ENCODE assay signal across 8 cellular contexts in genomic region chr11:61871158-61871597, GRCh38. TPM values are rescaled to one million over a fixed set of nuclear protein-coding genes. Genes with fewer than 3 reads are reported as not detected.
DNase-seq lines count a peak whose midpoint lies in the region; ATAC-seq and TF ChIP-seq lines count a peak whose summit lies in the region.

No MANE protein-coding gene starts in this region.

- peak; percentile 95 for ATAC-seq in activated CD8-positive, alpha-beta memory T cell treated with anti-CD3 and anti-CD28 coated beads, Interleukin-2, amount 10 ng/mL, durations not matched to agents 7 days and 5 days

- DNase-seq in AG09309 (ENCODE audit: low read depth) (peak; percentile 43), GM19238 (ENCODE audit: insufficient read length, low spot score) (peak; percentile 75), HT1080 (ENCODE audit: low read depth) (peak; percentile 76), NOMO-1 treated with DMSO at 0.1 percent for 48 hours (lab: John Stamatoyannopoulos, UW; ENCODE audit: unreplicated experiment) (peak; percentile 41), epithelial cell of esophagus (ENCODE audit: low read depth) (peak; percentile 84), middle frontal gyrus (ENCODE audit: extremely low spot score, low spot score) (peak; percentile 60)
- DNase-seq in activated CD8-positive, alpha-beta memory T cell treated with anti-CD3 and anti-CD28 coated beads, Interleukin-2, amount 10 ng/mL, durations not matched to agents 7 days and 5 days, result peak; percentile 73
- peak; percentile 45 for DNase-seq in stimulated activated CD8-positive, alpha-beta memory T cell treated with anti-CD3 and anti-CD28 coated beads, Interleukin-4, amount 100 ng/mL, for 24 hours (ENCODE audit: low read depth)

- peaks cover 5% of the 10 kb centered on the region for H3K4me1 Mint-ChIP-seq in activated CD8-positive, alpha-beta memory T cell treated with anti-CD3 and anti-CD28 coated beads, Interleukin-2, amount 10 ng/mL, durations not matched to agents 7 days and 5 days

- no peaks in the 10 kb centered on the region for H3K9me3 Mint-ChIP-seq in activated CD8-positive, alpha-beta memory T cell treated with anti-CD3 and anti-CD28 coated beads, Interleukin-2, amount 10 ng/mL, durations not matched to agents 7 days and 5 days (ENCODE audit: low read depth)

- no peak overlapping the region for H3K27ac Mint-ChIP-seq in activated CD8-positive, alpha-beta memory T cell treated with anti-CD3 and anti-CD28 coated beads, Interleukin-2, amount 10 ng/mL, durations not matched to agents 7 days and 5 days

- H3K4me3 ChIP-seq in AG09309 (ENCODE audit: control insufficient read depth, low read depth, low read length) (peak overlapping the region; percentile 8), epithelial cell of esophagus (ENCODE audit: low read length) (no peak overlapping the region)

- H3K27me3 Mint-ChIP-seq in activated CD8-positive, alpha-beta memory T cell treated with anti-CD3 and anti-CD28 coated beads, Interleukin-2, amount 10 ng/mL, durations not matched to agents 7 days and 5 days, result peaks cover 4% of the 10 kb centered on the region

- TF ChIP-seq CTCF in AG09309 (IDR thresholded peaks at IDR 0.05; ENCODE audit: control insufficient read depth, insufficient read depth, low read depth, low read length, missing control alignments) (peak; percentile 96), epithelial cell of esophagus (IDR thresholded peaks at IDR 0.05; ENCODE audit: insufficient read depth, low read depth, low read length, missing control alignments) (peak; percentile 86)

- CTCF ChIA-PET in activated CD8-positive, alpha-beta memory T cell treated with anti-CD3 and anti-CD28 coated beads, Interleukin-2, amount 10 ng/mL, durations not matched to agents 7 days and 5 days (lab: Charles Lee), result interaction anchor here (0.6 to 5.1 kb wide), 17 partner anchors 9 to 241 kb away, joined by 3 to 40 read pairs (median 5); partner anchors contain the start of genes FADS3, FEN1 and TMEM258

- H3K36me3 Mint-ChIP-seq in activated CD8-positive, alpha-beta memory T cell treated with anti-CD3 and anti-CD28 coated beads, Interleukin-2, amount 10 ng/mL, durations not matched to agents 7 days and 5 days, result no peaks in the 10 kb centered on the region

- peak overlapping the region; percentile 61 for H3K4me3 Mint-ChIP-seq in activated CD8-positive, alpha-beta memory T cell treated with anti-CD3 and anti-CD28 coated beads, Interleukin-2, amount 10 ng/mL, durations not matched to agents 7 days and 5 days

RNA-seq across cellular contexts. Expression of gene FADS3, which starts 20.2 kb away (rescaled TPM):
- total RNA-seq in HT1080 (2014; rRNA removed; shearing (Covaris generic)), result 61.3 and 65.3 TPM in 2 replicates
- 28.5 and 34.3 TPM in 2 replicates for polyA plus RNA-seq in HT1080 (2015; cell fraction: cytosol; rRNA removed)
- polyA plus RNA-seq in HT1080 (2015; cell fraction: nucleus; rRNA removed), result 155 and 159 TPM in 2 replicates
- 1 to 10 TPM; 2.6 to 7.7 TPM for total RNA-seq in activated CD8-positive, alpha-beta memory T cell treated with anti-CD3 and anti-CD28 coated beads, Interleukin-2, amount 10 ng/mL, durations not matched to agents 7 days and 5 days

RNA-seq across cellular contexts. Expression of gene FADS2, which starts 43.1 kb away (rescaled TPM):
- 105 and 125 TPM in 2 replicates for total RNA-seq in HT1080 (2014; rRNA removed; shearing (Covaris generic))
- polyA plus RNA-seq in HT1080 (2015; cell fraction: cytosol; rRNA removed), result 66.8 and 76.0 TPM in 2 replicates
- polyA plus RNA-seq in HT1080 (2015; cell fraction: nucleus; rRNA removed), result 118 and 122 TPM in 2 replicates
- total RNA-seq in activated CD8-positive, alpha-beta memory T cell treated with anti-CD3 and anti-CD28 coated beads, Interleukin-2, amount 10 ng/mL, durations not matched to agents 7 days and 5 days, result 100 to 1,000 TPM; 174 to 184 TPM

RNA-seq across cellular contexts. Expression of gene RAB3IL1, which starts 46.2 kb away (rescaled TPM):
- total RNA-seq in HT1080 (2014; rRNA removed; shearing (Covaris generic)), result 3.1 and 4.8 TPM in 2 replicates
- polyA plus RNA-seq in HT1080 (2015; cell fraction: cytosol; rRNA removed), result 2.7 and 3.6 TPM in 2 replicates
- 1.4 and 2.4 TPM in 2 replicates for polyA plus RNA-seq in HT1080 (2015; cell fraction: nucleus; rRNA removed)
- not detected for total RNA-seq in activated CD8-positive, alpha-beta memory T cell treated with anti-CD3 and anti-CD28 coated beads, Interleukin-2, amount 10 ng/mL, durations not matched to agents 7 days and 5 days

RNA-seq across cellular contexts. Expression of gene FADS1, which starts 54.4 kb away (rescaled TPM):
- total RNA-seq in HT1080 (2014; rRNA removed; shearing (Covaris generic)), result 103 and 108 TPM in 2 replicates
- polyA plus RNA-seq in HT1080 (2015; cell fraction: cytosol; rRNA removed), result 56.1 and 63.9 TPM in 2 replicates
- 66.5 and 71.3 TPM in 2 replicates for polyA plus RNA-seq in HT1080 (2015; cell fraction: nucleus; rRNA removed)
- total RNA-seq in activated CD8-positive, alpha-beta memory T cell treated with anti-CD3 and anti-CD28 coated beads, Interleukin-2, amount 10 ng/mL, durations not matched to agents 7 days and 5 days, result 10 to 100 TPM; 33.8 to 35.4 TPM
